ENCODE assay signal across 22 cellular contexts in the genomic region with DNA sequence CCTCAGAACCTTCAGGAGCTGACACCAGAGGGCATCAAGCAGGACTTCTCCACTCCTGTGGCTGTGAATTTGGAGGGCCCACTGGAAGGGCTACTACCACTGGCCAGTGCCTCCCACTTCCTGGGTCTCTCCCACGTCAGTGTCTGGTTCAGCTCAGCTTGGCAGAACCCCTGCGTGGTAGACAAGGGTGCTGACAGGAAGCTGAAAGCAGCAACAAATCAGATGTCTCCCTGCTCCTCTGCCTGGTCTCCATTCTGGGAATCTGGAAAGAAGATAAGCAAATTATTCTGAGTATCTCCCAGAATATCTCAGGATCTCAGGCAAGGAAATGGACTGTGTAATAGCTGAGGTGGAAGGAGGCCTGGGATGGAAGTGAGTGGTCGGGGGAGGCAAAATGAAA.
DNase-seq lines count a peak whose midpoint lies in the region; ATAC-seq and TF ChIP-seq lines count a peak whose summit lies in the region.
"Had no signal": no experiment of that assay in that cellular context is flagged by ENCODE, and none has a peak within 500 bp of the region (broad histone marks: within the 10 kb centered on the region; RNA-seq: fewer than 3 reads in every experiment).

No MANE protein-coding gene starts in this region.

- no peaks in the 10 kb centered on the region for H3K36me3 ChIP-seq in heart left ventricle

- in situ Hi-C loops in GM13976 (cut with MboI; ENCODE audit: low sequenced_read_pairs, unreplicated experiment), result no loop called here

- TF ChIP-seq CTCF in heart left ventricle (IDR thresholded peaks at IDR 0.05), result no peak
- no peak for TF ChIP-seq CTCF in GM13976 (IDR thresholded peaks at IDR 0.05; ENCODE audit: borderline replicate concordance, control extremely low read depth, extremely low read depth, insufficient read depth, missing control alignments)

- intact Hi-C loops in heart left ventricle (cut with DNase I), result no loop called here
- intact Hi-C loops in Right ventricle myocardium superior (cut with DNase I), result no loop called here

- H3K27me3 ChIP-seq in heart left ventricle, result no peaks in the 10 kb centered on the region

- ATAC-seq in heart left ventricle (peak; percentile 55 to 75 (median 63)), Right ventricle myocardium superior (ENCODE audit: poor library complexity) (no peak), SK-N-SH treated with all-trans-retinoic acid at 6 μM for 48 hours (no peak)

- DNase-seq in heart left ventricle, result peak in 1 of 5 donors; percentile 32
- no peak for DNase-seq in Right ventricle myocardium superior
- DNase-seq in GM13976 (ENCODE audit: low spot score), result peak; percentile 1
- peak; percentile 28 for DNase-seq in left kidney (ENCODE audit: low read depth, low spot score)
- DNase-seq in globus pallidus (ENCODE audit: low spot score), result no peak
- no peak for DNase-seq in NCI-H82 (lab: John Stamatoyannopoulos, UW)
- DNase-seq in activated CD4-positive, alpha-beta T cell treated with anti-CD3 and anti-CD28 coated beads, Interleukin-2, amount 50 U/mL, for 1 hour, result no peak
- DNase-seq: 8988T, ACHN, DMS153, DND-41, GM23248, H7, Karpas-422, NCI-H1092 treated with DMSO at 0.1 percent for 48 hours, NCI-H1436, NCI-H187, NCI-H2081 treated with DMSO at 0.1 percent for 48 hours, NCI-H2171 treated with DMSO at 0.1 percent for 48 hours, NCI-H524 treated with DMSO at 0.1 percent for 48 hours had no signal

- no peak overlapping the region for H3K27ac ChIP-seq in heart left ventricle
- H3K27ac ChIP-seq: GM23248, RWPE1 had no signal

- H3K4me1 ChIP-seq in heart left ventricle, result peaks cover 0 to 4% (median 0%) of the 10 kb centered on the region in 12 donors

- 29 to 53% (median 43%) methylated on average over 3 of the region's 3 CpGs for WGBS in heart left ventricle, 4 donors

- no peak overlapping the region for H3K4me3 ChIP-seq in heart left ventricle
- H3K4me3 ChIP-seq: GM23248 had no signal

- no peaks in the 10 kb centered on the region for H3K9me3 ChIP-seq in heart left ventricle

- TF ChIP-seq POLR2A in heart left ventricle (IDR thresholded peaks at IDR 0.05), result no peak

TF ChIP-seq in SK-N-SH treated with all-trans-retinoic acid at 6 μM for 48 hours, 23 proteins besides CTCF, POLR2A, EP300 and RAD21:
- TF ChIP-seq, protein P1, sequence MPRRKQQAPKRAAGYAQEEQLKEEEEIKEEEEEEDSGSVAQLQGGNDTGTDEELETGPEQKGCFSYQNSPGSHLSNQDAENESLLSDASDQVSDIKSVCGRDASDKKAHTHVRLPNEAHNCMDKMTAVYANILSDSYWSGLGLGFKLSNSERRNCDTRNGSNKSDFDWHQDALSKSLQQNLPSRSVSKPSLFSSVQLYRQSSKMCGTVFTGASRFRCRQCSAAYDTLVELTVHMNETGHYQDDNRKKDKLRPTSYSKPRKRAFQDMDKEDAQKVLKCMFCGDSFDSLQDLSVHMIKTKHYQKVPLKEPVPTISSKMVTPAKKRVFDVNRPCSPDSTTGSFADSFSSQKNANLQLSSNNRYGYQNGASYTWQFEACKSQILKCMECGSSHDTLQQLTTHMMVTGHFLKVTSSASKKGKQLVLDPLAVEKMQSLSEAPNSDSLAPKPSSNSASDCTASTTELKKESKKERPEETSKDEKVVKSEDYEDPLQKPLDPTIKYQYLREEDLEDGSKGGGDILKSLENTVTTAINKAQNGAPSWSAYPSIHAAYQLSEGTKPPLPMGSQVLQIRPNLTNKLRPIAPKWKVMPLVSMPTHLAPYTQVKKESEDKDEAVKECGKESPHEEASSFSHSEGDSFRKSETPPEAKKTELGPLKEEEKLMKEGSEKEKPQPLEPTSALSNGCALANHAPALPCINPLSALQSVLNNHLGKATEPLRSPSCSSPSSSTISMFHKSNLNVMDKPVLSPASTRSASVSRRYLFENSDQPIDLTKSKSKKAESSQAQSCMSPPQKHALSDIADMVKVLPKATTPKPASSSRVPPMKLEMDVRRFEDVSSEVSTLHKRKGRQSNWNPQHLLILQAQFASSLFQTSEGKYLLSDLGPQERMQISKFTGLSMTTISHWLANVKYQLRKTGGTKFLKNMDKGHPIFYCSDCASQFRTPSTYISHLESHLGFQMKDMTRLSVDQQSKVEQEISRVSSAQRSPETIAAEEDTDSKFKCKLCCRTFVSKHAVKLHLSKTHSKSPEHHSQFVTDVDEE (CRISPR knock-in tag; IDR thresholded peaks at IDR 0.05), result peak; percentile 67; the same call in 1 of the 2 replicates
- TF ChIP-seq TOX (CRISPR knock-in tag; IDR thresholded peaks at IDR 0.05; ENCODE audit: borderline replicate concordance) (no peak), ZNF8 (CRISPR knock-in tag; IDR thresholded peaks at IDR 0.05) (no peak), OSR1 (CRISPR knock-in tag; IDR thresholded peaks at IDR 0.05) (no peak), GLIS3 (CRISPR knock-in tag; IDR thresholded peaks at IDR 0.05) (no peak), CSRNP3 (CRISPR knock-in tag; IDR thresholded peaks at IDR 0.05) (no peak), TCF4 (CRISPR knock-in tag; IDR thresholded peaks at IDR 0.05; ENCODE audit: borderline replicate concordance) (peak; percentile 56; the same call in 1 of the 2 replicates), ARNTL (CRISPR knock-in tag; IDR thresholded peaks at IDR 0.05; ENCODE audit: borderline replicate concordance, low read depth) (no peak), ZNF565 (CRISPR knock-in tag; conservative IDR thresholded peaks at IDR 0.05; ENCODE audit: low read depth) (no peak), ESRRG (CRISPR knock-in tag; IDR thresholded peaks at IDR 0.05) (no peak)

Comparison
In these comparisons a context has a peak if more than half of its experiments do, and no peak if none do; other contexts are left out.
1. ATAC-seq: peak in heart left ventricle (4 of 4); none in Right ventricle myocardium superior (single experiment) and SK-N-SH treated with all-trans-retinoic acid at 6 μM for 48 hours (single experiment).
2. DNase-seq: peak in GM13976 (single experiment) and left kidney (single experiment); none in Right ventricle myocardium superior (single experiment), globus pallidus (single experiment), NCI-H82 (single experiment) and activated CD4-positive, alpha-beta T cell treated with anti-CD3 and anti-CD28 coated beads, Interleukin-2, amount 50 U/mL, for 1 hour (single experiment).